Comparison of ENCODE assay signal across 1 cellular context in the genomic region with DNA sequence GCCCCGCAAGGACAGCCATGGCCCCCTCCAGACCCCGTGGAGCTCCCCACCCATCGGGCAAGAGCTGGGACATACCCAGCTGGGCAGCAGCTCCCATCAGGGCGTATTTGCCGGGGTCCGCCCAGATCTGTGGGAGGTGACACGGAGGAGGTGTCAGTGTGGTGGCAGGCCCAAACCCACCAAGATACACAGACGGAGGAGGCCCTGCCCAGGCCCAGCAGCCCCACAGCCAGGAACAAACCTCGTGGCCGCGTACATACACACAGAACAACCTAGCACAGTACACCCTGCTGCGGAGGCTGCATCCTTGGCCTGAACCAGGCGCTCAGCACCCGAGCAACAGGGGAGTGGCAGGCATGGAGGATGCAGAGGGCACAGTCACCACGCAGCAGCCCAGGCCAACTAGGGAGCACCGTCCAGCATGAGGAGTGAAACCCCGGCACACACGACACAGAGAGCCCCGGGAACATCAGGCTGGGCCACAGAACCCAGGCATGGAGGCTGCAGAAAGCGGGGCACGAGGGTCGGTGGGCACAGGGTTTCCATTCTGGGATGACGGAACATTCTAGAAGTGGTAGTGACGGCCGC.
TF ChIP-seq lines count a peak whose summit lies in the region.

No MANE protein-coding gene starts in this region.

TF ChIP-seq in IMR-90, 13 proteins besides CTCF, POLR2A, EP300 and RAD21 (continued from another document):
- TF ChIP-seq, protein P1, sequence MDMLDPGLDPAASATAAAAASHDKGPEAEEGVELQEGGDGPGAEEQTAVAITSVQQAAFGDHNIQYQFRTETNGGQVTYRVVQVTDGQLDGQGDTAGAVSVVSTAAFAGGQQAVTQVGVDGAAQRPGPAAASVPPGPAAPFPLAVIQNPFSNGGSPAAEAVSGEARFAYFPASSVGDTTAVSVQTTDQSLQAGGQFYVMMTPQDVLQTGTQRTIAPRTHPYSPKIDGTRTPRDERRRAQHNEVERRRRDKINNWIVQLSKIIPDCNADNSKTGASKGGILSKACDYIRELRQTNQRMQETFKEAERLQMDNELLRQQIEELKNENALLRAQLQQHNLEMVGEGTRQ (IDR thresholded peaks at IDR 0.05; ENCODE audit: low read depth, low read length): no peak
- no peak for TF ChIP-seq NFE2L2 (IDR thresholded peaks at IDR 0.05; ENCODE audit: low read depth, low read length)
